In genomic region chr7:42014625-42015412, GRCh38 we compare ENCODE assay signal across 9 cellular contexts.
DNase-seq lines count a peak whose midpoint lies in the region; ATAC-seq and TF ChIP-seq lines count a peak whose summit lies in the region.
"Had no signal": no experiment of that assay in that cellular context is flagged by ENCODE, and none has a peak within 500 bp of the region (broad histone marks: within the 10 kb centered on the region; RNA-seq: fewer than 3 reads in every experiment).

No MANE protein-coding gene starts in this region.

- ATAC-seq in GM21360 (IDR thresholded peaks at IDR 0.05; ENCODE audit: unreplicated experiment) (peak; percentile 57), GM19324 (IDR thresholded peaks at IDR 0.05; ENCODE audit: low FRiP score, unreplicated experiment) (no peak), GM18502 (IDR thresholded peaks at IDR 0.05; ENCODE audit: poor library complexity, unreplicated experiment) (no peak), GM19035 (IDR thresholded peaks at IDR 0.05; ENCODE audit: unreplicated experiment) (no peak)

- no peaks in the 10 kb centered on the region for H3K4me1 Mint-ChIP-seq in endothelial cell (ENCODE audit: unreplicated experiment)

- DNase-seq in BE2C (peak; percentile 34), RKO (ENCODE audit: low spot score) (peak; percentile 26), endothelial cell (ENCODE audit: low spot score) (peak; percentile 45)
- DNase-seq: naive B cell had no signal

- H3K36me3 ChIP-seq in BE2C (no peaks in the 10 kb centered on the region), neutrophil (no peaks in the 10 kb centered on the region)

- H3K9me3 ChIP-seq in BE2C: no peaks in the 10 kb centered on the region
- H3K9me3 ChIP-seq in neutrophil: no peaks in the 10 kb centered on the region

- H3K36me3 Mint-ChIP-seq in endothelial cell (ENCODE audit: low read depth, unreplicated experiment): peaks cover 21% of the 10 kb centered on the region

- H3K27ac ChIP-seq in neutrophil: no peak overlapping the region

- H3K4me3 ChIP-seq in BE2C (ENCODE audit: low read depth, low read length) (no peak overlapping the region), neutrophil (ENCODE audit: low read depth in 1 of 2, low read length in 1 of 2) (no peak overlapping the region)

- no peaks in the 10 kb centered on the region for H3K9me3 Mint-ChIP-seq in endothelial cell (ENCODE audit: unreplicated experiment)

- no peaks in the 10 kb centered on the region for H3K4me1 ChIP-seq in BE2C
- H3K4me1 ChIP-seq in neutrophil (ENCODE audit: control insufficient read depth in 1 of 2, insufficient read depth in 1 of 2, low read depth in 1 of 2, low read length in 1 of 2): no peaks in the 10 kb centered on the region

- peak; percentile 85 for TF ChIP-seq CTCF in BE2C (IDR thresholded peaks at IDR 0.05; ENCODE audit: low read depth, low read length)
- TF ChIP-seq CTCF in endothelial cell (IDR thresholded peaks at IDR 0.05; ENCODE audit: unreplicated experiment): peak; percentile 98
- peak; percentile 66 for TF ChIP-seq CTCF in neutrophil (IDR thresholded peaks at IDR 0.05)

- H3K27me3 ChIP-seq in BE2C (no peaks in the 10 kb centered on the region), neutrophil (peaks cover 26% of the 10 kb centered on the region)

- H3K27me3 Mint-ChIP-seq in endothelial cell (ENCODE audit: unreplicated experiment): peaks cover 2% of the 10 kb centered on the region

- no peak overlapping the region for H3K27ac Mint-ChIP-seq in endothelial cell (ENCODE audit: unreplicated experiment)

- H3K4me3 Mint-ChIP-seq in endothelial cell (ENCODE audit: unreplicated experiment): peak overlapping the region; percentile 24
- H3K4me3 Mint-ChIP-seq: naive B cell had no signal
